In the genomic region with DNA sequence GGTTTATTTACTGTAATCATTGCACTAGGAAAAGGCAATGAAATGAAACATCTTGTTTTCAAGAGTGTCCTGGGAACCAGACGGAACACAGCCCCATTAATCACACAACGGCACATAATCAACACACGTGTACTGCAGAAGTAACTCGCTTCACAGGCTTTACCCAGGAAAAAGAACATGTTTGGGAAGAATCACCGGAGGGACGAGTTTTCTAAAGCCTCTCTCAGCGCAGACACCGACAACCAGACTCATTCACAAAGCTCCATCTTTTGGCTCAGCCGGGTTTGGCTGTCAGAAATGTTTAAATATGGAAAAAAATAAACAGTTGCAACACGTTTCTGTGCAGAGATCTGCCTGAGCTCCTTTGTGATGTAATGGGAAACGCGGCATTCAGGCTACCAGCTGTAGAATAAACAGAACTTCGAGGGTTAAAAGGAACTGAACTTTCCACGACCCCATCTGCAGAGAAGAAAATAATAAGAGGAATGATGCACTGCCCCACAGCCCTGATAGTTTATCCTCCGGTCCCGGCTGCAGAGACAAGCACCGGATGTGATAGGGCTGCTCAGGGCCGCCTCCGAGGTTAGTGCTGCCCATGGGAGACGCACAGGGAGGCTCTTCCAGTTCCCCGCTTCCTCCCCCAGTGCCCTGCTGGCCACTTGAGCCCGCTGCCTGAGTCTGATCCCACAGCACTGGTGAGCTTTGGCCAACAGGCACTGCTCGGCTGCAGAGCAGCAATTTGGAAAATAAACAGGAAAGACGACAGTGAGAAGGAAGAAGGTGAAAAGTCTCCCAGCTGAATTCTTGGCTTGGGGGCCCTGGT, we compare ENCODE assay signal across 9 cellular contexts.
DNase-seq lines count a peak whose midpoint lies in the region; ATAC-seq, FAIRE-seq and TF ChIP-seq lines count a peak whose summit lies in the region.
"Had no signal": no experiment of that assay in that cellular context is flagged by ENCODE, and none has a peak within 500 bp of the region (broad histone marks: within the 10 kb centered on the region; RNA-seq: fewer than 3 reads in every experiment).

No MANE protein-coding gene starts in this region.

- peaks cover 82% of the 10 kb centered on the region for H3K4me1 Mint-ChIP-seq in brain

- no peak for FAIRE-seq in GM12892 (lab: Jason Lieb, UNC)

- DNase-seq in M059J (ENCODE audit: low read depth) (peak; percentile 82), kidney glomerular epithelial cell (lab: John Stamatoyannopoulos, UW) (peak; percentile 65), stromal cell of bone marrow (ENCODE audit: low read depth) (peak; percentile 83), ecto neural progenitor cell (ENCODE audit: low spot score) (no peak), GM12892 (ENCODE audit: insufficient read length) (no peak)
- DNase-seq in activated CD8-positive, alpha-beta memory T cell treated with anti-CD3 and anti-CD28 coated beads for 24 hours = no peak
- DNase-seq: NCI-H526 treated with DMSO at 0.1 percent for 48 hours had no signal

- no peak for TF ChIP-seq CTCF in brain (conservative IDR thresholded peaks at IDR 0.05)

- no peak for ATAC-seq in HG02588 (IDR thresholded peaks at IDR 0.05; ENCODE audit: unreplicated experiment)

- no peak for TF ChIP-seq POLR2A in GM12892 (IDR thresholded peaks at IDR 0.05; ENCODE audit: low read depth, low read length)

- H3K9me3 Mint-ChIP-seq in brain = no peaks in the 10 kb centered on the region

- peaks cover 25% of the 10 kb centered on the region for H3K36me3 Mint-ChIP-seq in brain

- no peaks in the 10 kb centered on the region for H3K27me3 Mint-ChIP-seq in brain

- H3K27ac Mint-ChIP-seq in brain = peak overlapping the region; percentile 71 to 97 (median 89)

- H3K4me3 Mint-ChIP-seq in brain = peak overlapping the region; percentile 9 to 69 (median 61)

Comparison
In these comparisons a context has a peak if more than half of its experiments do, and no peak if none do; other contexts are left out.
1. DNase-seq: peak in M059J (single experiment), kidney glomerular epithelial cell (single experiment) and stromal cell of bone marrow (single experiment); none in activated CD8-positive, alpha-beta memory T cell treated with anti-CD3 and anti-CD28 coated beads for 24 hours (single experiment), ecto neural progenitor cell (single experiment) and GM12892 (single experiment).